Comparison of ENCODE assay signal across 12 cellular contexts in genomic region chr12:89765959-89766824, GRCh38. TPM values are rescaled to one million over a fixed set of nuclear protein-coding genes. Genes with fewer than 3 reads are reported as not detected.
DNase-seq lines count a peak whose midpoint lies in the region; ATAC-seq lines count a peak whose summit lies in the region.
"Had no signal": no experiment of that assay in that cellular context is flagged by ENCODE, and none has a peak within 500 bp of the region (broad histone marks: within the 10 kb centered on the region; RNA-seq: fewer than 3 reads in every experiment).

No MANE protein-coding gene starts in this region.

- H3K36me3 Mint-ChIP-seq in activated T-helper 17 cell treated with anti-CD3 and anti-CD28 coated beads, Interleukin-2, amount 50 U/mL, for 72 hours (ENCODE audit: low read depth), result no peaks in the 10 kb centered on the region
- no peaks in the 10 kb centered on the region for H3K36me3 Mint-ChIP-seq in stimulated activated effector memory CD8-positive, alpha-beta T cell treated with anti-CD3 and anti-CD28 coated beads, Interleukin-12 subunit alpha, Interleukin-12 subunit beta, amount 100 ng/mL, for 72 hours

- H3K9me3 Mint-ChIP-seq in activated T-helper 17 cell treated with anti-CD3 and anti-CD28 coated beads, Interleukin-2, amount 50 U/mL, for 72 hours, result peaks cover 8% of the 10 kb centered on the region
- H3K9me3 Mint-ChIP-seq in stimulated activated effector memory CD8-positive, alpha-beta T cell treated with anti-CD3 and anti-CD28 coated beads, Interleukin-12 subunit alpha, Interleukin-12 subunit beta, amount 100 ng/mL, for 72 hours, result peaks cover 1% of the 10 kb centered on the region

- DNase-seq in stimulated activated effector memory CD8-positive, alpha-beta T cell treated with anti-CD3 and anti-CD28 coated beads, Interleukin-12 subunit alpha, Interleukin-12 subunit beta, amount 100 ng/mL, for 72 hours (ENCODE audit: low spot score in 2 of 2), result no peak
- DNase-seq in AG20443 (ENCODE audit: low spot score) (no peak), NCI-H187 (lab: John Stamatoyannopoulos, UW) (no peak)
- no peak for DNase-seq in stimulated activated CD8-positive, alpha-beta memory T cell treated with anti-CD3 and anti-CD28 coated beads, Interleukin-4, amount 100 ng/mL, for 48 hours
- DNase-seq: DMS 273 treated with DMSO at 0.1 percent for 48 hours, NCI-H345, psoas muscle had no signal

- H3K4me3 Mint-ChIP-seq in activated T-helper 17 cell treated with anti-CD3 and anti-CD28 coated beads, Interleukin-2, amount 50 U/mL, for 72 hours, result peak overlapping the region; percentile 15
- no peak overlapping the region for H3K4me3 Mint-ChIP-seq in stimulated activated effector memory CD8-positive, alpha-beta T cell treated with anti-CD3 and anti-CD28 coated beads, Interleukin-12 subunit alpha, Interleukin-12 subunit beta, amount 100 ng/mL, for 72 hours

- H3K27ac Mint-ChIP-seq in activated T-helper 17 cell treated with anti-CD3 and anti-CD28 coated beads, Interleukin-2, amount 50 U/mL, for 72 hours, result peak overlapping the region; percentile 63
- H3K27ac Mint-ChIP-seq in stimulated activated effector memory CD8-positive, alpha-beta T cell treated with anti-CD3 and anti-CD28 coated beads, Interleukin-12 subunit alpha, Interleukin-12 subunit beta, amount 100 ng/mL, for 72 hours, result no peak overlapping the region

- peaks cover 15% of the 10 kb centered on the region for H3K4me1 Mint-ChIP-seq in activated T-helper 17 cell treated with anti-CD3 and anti-CD28 coated beads, Interleukin-2, amount 50 U/mL, for 72 hours
- peaks cover 18% of the 10 kb centered on the region for H3K4me1 Mint-ChIP-seq in stimulated activated effector memory CD8-positive, alpha-beta T cell treated with anti-CD3 and anti-CD28 coated beads, Interleukin-12 subunit alpha, Interleukin-12 subunit beta, amount 100 ng/mL, for 72 hours

- no peaks in the 10 kb centered on the region for H3K27me3 Mint-ChIP-seq in activated T-helper 17 cell treated with anti-CD3 and anti-CD28 coated beads, Interleukin-2, amount 50 U/mL, for 72 hours

- ATAC-seq in GM18861 (IDR thresholded peaks at IDR 0.05; ENCODE audit: unreplicated experiment) (peak; percentile 66), GM21515 (IDR thresholded peaks at IDR 0.05; ENCODE audit: unreplicated experiment) (peak; percentile 84), HG03095 (IDR thresholded peaks at IDR 0.05; ENCODE audit: unreplicated experiment) (peak; percentile 84)
- no peak for ATAC-seq in activated T-helper 17 cell treated with anti-CD3 and anti-CD28 coated beads, Interleukin-2, amount 50 U/mL, for 72 hours (replicated peaks)
- no peak for ATAC-seq in stimulated activated effector memory CD8-positive, alpha-beta T cell treated with anti-CD3 and anti-CD28 coated beads, Interleukin-12 subunit alpha, Interleukin-12 subunit beta, amount 100 ng/mL, for 72 hours
- ATAC-seq: K562, psoas muscle had no signal

RNA-seq across cellular contexts. Expression of gene ATP2B1, which starts 57.6 kb away (rescaled TPM):
- total RNA-seq in activated T-helper 17 cell treated with anti-CD3 and anti-CD28 coated beads, Interleukin-2, amount 50 U/mL, for 72 hours, result 10 to 100 TPM; 21.1 to 27.0 TPM

Comparison
In these comparisons a context has a peak if more than half of its experiments do, and no peak if none do; other contexts are left out.
1. ATAC-seq: peak in GM18861 (single experiment), GM21515 (single experiment) and HG03095 (single experiment); none in activated T-helper 17 cell treated with anti-CD3 and anti-CD28 coated beads, Interleukin-2, amount 50 U/mL, for 72 hours (single experiment) and stimulated activated effector memory CD8-positive, alpha-beta T cell treated with anti-CD3 and anti-CD28 coated beads, Interleukin-12 subunit alpha, Interleukin-12 subunit beta, amount 100 ng/mL, for 72 hours (single experiment).